In genomic region chr2:25917832-25918231, GRCh38 we compare ENCODE assay signal across 21 cellular contexts. TPM values are rescaled to one million over a fixed set of nuclear protein-coding genes. Genes with fewer than 3 reads are reported as not detected.
A peak's percentile ranks its signal among the peaks of the same experiment; 100 is the strongest.
DNase-seq lines count a peak whose midpoint lies in the region; ATAC-seq, FAIRE-seq and TF ChIP-seq lines count a peak whose summit lies in the region.
"Had no signal": no experiment of that assay in that cellular context is flagged by ENCODE, and none has a peak within 500 bp of the region (broad histone marks: within the 10 kb centered on the region; RNA-seq: fewer than 3 reads in every experiment).

No MANE protein-coding gene starts in this region.

- CTCF ChIA-PET in Panc1 (lab: Charles Lee) (no interaction called here), Caco-2 (lab: Charles Lee) (no interaction called here)

- H3K27ac ChIP-seq in Panc1 (ENCODE audit: low read length) (no peak overlapping the region), kidney (ENCODE audit: low read depth in 2 of 2, low read length in 2 of 2) (no peak overlapping the region)
- H3K27ac ChIP-seq: BLaER1, C4-2B had no signal

- H3K27me3 ChIP-seq in Panc1 (ENCODE audit: control insufficient read depth, insufficient read depth, low read length) (no peaks in the 10 kb centered on the region), Caco-2 (replicated peaks; ENCODE audit: control insufficient read depth, insufficient read depth, low read length) (no peaks in the 10 kb centered on the region)
- H3K27me3 ChIP-seq: BLaER1 had no signal

- H3K9me3 Mint-ChIP-seq in Caco-2 (ENCODE audit: unreplicated experiment), result no peaks in the 10 kb centered on the region
- H3K9me3 Mint-ChIP-seq: CD8-positive, alpha-beta T cell; GM23338; HFFc6 had no signal

- no peak for FAIRE-seq in kidney (lab: Jason Lieb, UNC)
- FAIRE-seq: D721Med, GM12878, GM19239, H54 had no signal

- ATAC-seq in Panc1, result peak; percentile 60
- ATAC-seq: CD8-positive, alpha-beta T cell; GM12878; GM23338 had no signal

- H3K4me3 Mint-ChIP-seq in Caco-2 (ENCODE audit: unreplicated experiment), result no peak overlapping the region
- H3K4me3 Mint-ChIP-seq: B cell; CD8-positive, alpha-beta T cell; GM23338; HFFc6 had no signal

- H3K9me3 ChIP-seq in Panc1 (ENCODE audit: control insufficient read depth, insufficient read depth, low read depth, low read length) (no peaks in the 10 kb centered on the region), kidney (ENCODE audit: control insufficient read depth in 1 of 2, low read length in 2 of 2) (no peaks in the 10 kb centered on the region), Caco-2 (no peaks in the 10 kb centered on the region)
- H3K9me3 ChIP-seq: BLaER1, HAP-1 had no signal

- no peaks in the 10 kb centered on the region for H3K36me3 Mint-ChIP-seq in Caco-2 (ENCODE audit: insufficient read depth, unreplicated experiment)
- H3K36me3 Mint-ChIP-seq: CD4-positive, CD25-positive, alpha-beta regulatory T cell; CD8-positive, alpha-beta T cell had no signal

- POLR2A ChIA-PET in Panc1 (lab: Charles Lee), result interaction anchor here (0.5 kb wide), 1 partner anchor 1294 kb away, joined by 4 read pairs; the partner anchor contains the start of genes ATRAID and SLC5A6
- POLR2A ChIA-PET in Caco-2 (lab: Charles Lee), result no interaction called here

- DNase-seq in AG10803 (ENCODE audit: low read depth) (peak; percentile 9), Panc1 (ENCODE audit: low read depth, low spot score) (no peak), kidney (peak; percentile 17), NCI-H2196 (lab: John Stamatoyannopoulos, UW; ENCODE audit: unreplicated experiment) (no peak), Caco-2 (no peak)
- no peak for DNase-seq in activated CD4-positive, alpha-beta T cell treated with anti-CD3 and anti-CD28 coated beads, Interleukin-2, amount 50 U/mL, for 48 hours
- DNase-seq: CD4-positive, CD25-positive, alpha-beta regulatory T cell; CD8-positive, alpha-beta T cell; DMS 273 treated with DMSO at 0.1 percent for 48 hours; DMS79; GDM1; HFFc6 had no signal

- in situ Hi-C loops in Panc1 (cut with HindIII; ENCODE audit: low pct_unique_long_range_greater_than_20kb, low sequenced_read_pairs), result no loop called here

- BruUV-seq in Panc1 (replicated peaks; lab: Mats Ljungman, UMichigan), result no TSS peak
- BruUV-seq in Caco-2 (replicated peaks; lab: Mats Ljungman, UMichigan), result no TSS peak

- H3K27me3 Mint-ChIP-seq in Caco-2 (ENCODE audit: insufficient read depth, unreplicated experiment), result no peaks in the 10 kb centered on the region
- H3K27me3 Mint-ChIP-seq: CD4-positive, CD25-positive, alpha-beta regulatory T cell had no signal

- intact Hi-C loops in Panc1 (cut with micrococcal nuclease; ENCODE audit: unreplicated experiment) (no loop called here), kidney (cut with DNase I) (no loop called here), Caco-2 (cut with micrococcal nuclease; ENCODE audit: unreplicated experiment) (no loop called here)

- H3K4me1 ChIP-seq in Panc1 (ENCODE audit: control insufficient read depth, insufficient read depth, low read length) (peaks cover 7% of the 10 kb centered on the region; the same call in 1 of the 2 replicates), kidney (ENCODE audit: control insufficient read depth in 1 of 2, insufficient read depth in 1 of 2, low read depth in 1 of 2, low read length in 2 of 2) (no peaks in the 10 kb centered on the region), Caco-2 (no peaks in the 10 kb centered on the region)

- H3K27ac Mint-ChIP-seq in Caco-2 (ENCODE audit: unreplicated experiment), result no peak overlapping the region
- H3K27ac Mint-ChIP-seq: B cell; CD4-positive, CD25-positive, alpha-beta regulatory T cell; CD8-positive, alpha-beta T cell; GM23338; HFFc6 had no signal

- H3K36me3 ChIP-seq in Panc1 (ENCODE audit: control insufficient read depth, insufficient read depth, low read length), result no peaks in the 10 kb centered on the region
- H3K36me3 ChIP-seq in kidney (ENCODE audit: control insufficient read depth in 1 of 2, insufficient read depth in 2 of 2, low read length in 2 of 2), result no peaks in the 10 kb centered on the region
- no peaks in the 10 kb centered on the region for H3K36me3 ChIP-seq in Caco-2 (ENCODE audit: control insufficient read depth, insufficient read depth, low read length)
- H3K36me3 ChIP-seq: BLaER1, HAP-1 had no signal

- peaks cover 7% of the 10 kb centered on the region for H3K4me1 Mint-ChIP-seq in Caco-2 (ENCODE audit: low read depth, unreplicated experiment)

- TF ChIP-seq CTCF in AG10803 (conservative IDR thresholded peaks at IDR 0.05; ENCODE audit: low read length), result no peak
- TF ChIP-seq CTCF in Panc1 (IDR thresholded peaks at IDR 0.05), result no peak
- no peak for TF ChIP-seq CTCF in kidney (IDR thresholded peaks at IDR 0.05; ENCODE audit: borderline replicate concordance, extremely low read depth, insufficient read depth)
- no peak for TF ChIP-seq CTCF in Caco-2 (IDR thresholded peaks at IDR 0.05; ENCODE audit: insufficient read depth in 1 of 2, low read depth in 1 of 2, low read length in 1 of 2, severe bottlenecking in 1 of 2, unreplicated experiment in 1 of 2)

- H3K4me3 ChIP-seq in AG10803 (ENCODE audit: low read length) (no peak overlapping the region), Panc1 (ENCODE audit: low read depth in 2 of 2, low read length in 2 of 2) (no peak overlapping the region), kidney (ENCODE audit: low read length in 2 of 2) (no peak overlapping the region), Caco-2 (ENCODE audit: low read depth, low read length) (no peak overlapping the region)
- H3K4me3 ChIP-seq: BLaER1, GM12878, GM23338, HAP-1 had no signal

- H3K9ac ChIP-seq in kidney (ENCODE audit: low read length in 2 of 2), result no peak overlapping the region
- H3K9ac ChIP-seq: BLaER1 had no signal

RNA-seq across cellular contexts. Expression of gene ASXL2, which starts 39.5 kb away (rescaled TPM):
- 43.4 TPM for total RNA-seq in Panc1 (2021; ENCODE audit: unreplicated experiment)
- polyA plus RNA-seq in Panc1 (2012; ENCODE audit: insufficient read length), result 20.2 TPM
- total RNA-seq in kidney, result 41.0 TPM
- 2.6 TPM for polyA plus RNA-seq in kidney (ENCODE audit: insufficient read depth, low read depth, low replicate concordance)
- 35.7 and 41.1 TPM in 2 replicates for total RNA-seq in Caco-2 (2022)

Comparison
In these comparisons a context has a peak if more than half of its experiments do, and no peak if none do; other contexts are left out.
1. DNase-seq: peak in AG10803 (single experiment) and kidney (single experiment); none in Panc1 (single experiment), NCI-H2196 (single experiment), Caco-2 (0 of 2) and activated CD4-positive, alpha-beta T cell treated with anti-CD3 and anti-CD28 coated beads, Interleukin-2, amount 50 U/mL, for 48 hours (0 of 2).